3 cellular contexts compared by ENCODE assay signal in the genomic region with DNA sequence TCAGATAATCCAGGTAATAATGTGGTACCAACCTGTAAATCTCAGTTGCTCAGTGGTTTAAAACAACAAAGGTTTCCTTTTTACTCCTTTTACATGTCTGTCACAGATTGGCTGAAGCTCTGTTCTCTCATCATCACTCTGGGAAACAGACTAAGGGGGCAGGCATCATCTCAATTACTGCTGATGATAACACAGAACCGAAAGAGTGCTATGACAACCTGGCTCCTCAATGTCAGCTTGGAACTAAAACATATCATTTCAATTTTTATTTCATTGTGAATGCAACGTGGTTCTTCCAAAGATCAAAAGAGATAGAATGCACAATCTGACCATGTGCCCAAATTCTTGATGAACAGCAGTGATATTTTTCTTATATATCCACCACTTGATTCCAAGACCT.
"Had no signal": no experiment of that assay in that cellular context is flagged by ENCODE, and none has a peak within 500 bp of the region (broad histone marks: within the 10 kb centered on the region; RNA-seq: fewer than 3 reads in every experiment).

No MANE protein-coding gene starts in this region.

- DNase-seq: GDM1, GF-D8 had no signal

- ATAC-seq: GM12878 had no signal

- H3K4me3 ChIP-seq: GM12878 had no signal
